13 cellular contexts compared by ENCODE assay signal in genomic region chr16:89742948-89743347, GRCh38. TPM values are rescaled to one million over a fixed set of nuclear protein-coding genes. Genes with fewer than 3 reads are reported as not detected.
A peak's percentile ranks its signal among the peaks of the same experiment; 100 is the strongest.
DNase-seq lines count a peak whose midpoint lies in the region; ATAC-seq and TF ChIP-seq lines count a peak whose summit lies in the region.
"Had no signal": no experiment of that assay in that cellular context is flagged by ENCODE, and none has a peak within 500 bp of the region (broad histone marks: within the 10 kb centered on the region; RNA-seq: fewer than 3 reads in every experiment).

No MANE protein-coding gene starts in this region.

- H3K4me1 Mint-ChIP-seq in activated naive CD4-positive, alpha-beta T cell treated with anti-CD3 and anti-CD28 coated beads, Interleukin-2, amount 10 ng/mL, durations not matched to agents 7 days and 5 days, result peaks cover 5% of the 10 kb centered on the region
- peaks cover 5% of the 10 kb centered on the region for H3K4me1 Mint-ChIP-seq in activated naive CD4-positive, alpha-beta T cell treated with anti-CD3 and anti-CD28 coated beads for 36 hours (ENCODE audit: low read depth)
- H3K4me1 Mint-ChIP-seq in effector memory CD8-positive, alpha-beta T cell (ENCODE audit: low read depth in 2 of 2), result peaks cover 8 to 22% of the 10 kb centered on the region in 2 donors
- peaks cover 32% of the 10 kb centered on the region for H3K4me1 Mint-ChIP-seq in stimulated activated naive CD8-positive, alpha-beta T cell treated with anti-CD3 and anti-CD28 coated beads, Interleukin-15, amount 100 ng/mL, for 72 hours

- CTCF ChIA-PET in activated naive CD4-positive, alpha-beta T cell treated with anti-CD3 and anti-CD28 coated beads, Interleukin-2, amount 10 ng/mL, durations not matched to agents 7 days and 5 days (lab: Charles Lee), result interaction anchor here (1.4 to 1.8 kb wide), 2 partner anchors 43 to 118 kb away, joined by 3 to 7 read pairs; no protein-coding TSS in a partner anchor
- CTCF ChIA-PET in activated naive CD4-positive, alpha-beta T cell treated with anti-CD3 and anti-CD28 coated beads for 36 hours (lab: Charles Lee), result interaction anchor here (1.3 to 2.0 kb wide), 2 partner anchors 9 to 37 kb away, joined by 5 to 6 read pairs; no protein-coding TSS in a partner anchor
- CTCF ChIA-PET in RWPE1 (lab: Yijun Ruan, JAX), result no interaction called here

- H3K4me3 Mint-ChIP-seq in activated naive CD4-positive, alpha-beta T cell treated with anti-CD3 and anti-CD28 coated beads, Interleukin-2, amount 10 ng/mL, durations not matched to agents 7 days and 5 days, result no peak overlapping the region
- H3K4me3 Mint-ChIP-seq in activated naive CD4-positive, alpha-beta T cell treated with anti-CD3 and anti-CD28 coated beads for 36 hours, result no peak overlapping the region
- no peak overlapping the region for H3K4me3 Mint-ChIP-seq in effector memory CD8-positive, alpha-beta T cell
- H3K4me3 Mint-ChIP-seq in stimulated activated naive CD8-positive, alpha-beta T cell treated with anti-CD3 and anti-CD28 coated beads, Interleukin-15, amount 100 ng/mL, for 72 hours, result no peak overlapping the region

- no peak for DNase-seq in activated naive CD4-positive, alpha-beta T cell treated with anti-CD3 and anti-CD28 coated beads, Interleukin-2, amount 10 ng/mL, durations not matched to agents 7 days and 5 days
- no peak for DNase-seq in activated naive CD4-positive, alpha-beta T cell treated with anti-CD3 and anti-CD28 coated beads for 36 hours
- no peak for DNase-seq in RWPE1 (ENCODE audit: low spot score)
- no peak for DNase-seq in effector memory CD8-positive, alpha-beta T cell
- DNase-seq in stimulated activated naive CD8-positive, alpha-beta T cell treated with anti-CD3 and anti-CD28 coated beads, Interleukin-15, amount 100 ng/mL, for 72 hours, result no peak
- DNase-seq in NCI-H2196 treated with DMSO at 0.1 percent for 48 hours (lab: John Stamatoyannopoulos, UW; ENCODE audit: unreplicated experiment), result no peak
- DNase-seq in DMS79 (lab: John Stamatoyannopoulos, UW), result no peak
- no peak for DNase-seq in lower lobe of right lung
- DNase-seq: DMS 273 treated with DMSO at 0.1 percent for 48 hours, mammary epithelial cell, NCI-H2029 treated with DMSO at 0.1 percent for 48 hours, ovary had no signal

- H3K27me3 Mint-ChIP-seq in activated naive CD4-positive, alpha-beta T cell treated with anti-CD3 and anti-CD28 coated beads, Interleukin-2, amount 10 ng/mL, durations not matched to agents 7 days and 5 days, result no peaks in the 10 kb centered on the region
- no peaks in the 10 kb centered on the region for H3K27me3 Mint-ChIP-seq in activated naive CD4-positive, alpha-beta T cell treated with anti-CD3 and anti-CD28 coated beads for 36 hours (ENCODE audit: low read depth)
- H3K27me3 Mint-ChIP-seq in effector memory CD8-positive, alpha-beta T cell, result no peaks in the 10 kb centered on the region
- no peaks in the 10 kb centered on the region for H3K27me3 Mint-ChIP-seq in stimulated activated naive CD8-positive, alpha-beta T cell treated with anti-CD3 and anti-CD28 coated beads, Interleukin-15, amount 100 ng/mL, for 72 hours

- TF ChIP-seq CTCF in RWPE1 (conservative IDR thresholded peaks at IDR 0.05; ENCODE audit: low read depth), result no peak
- TF ChIP-seq CTCF in lower lobe of right lung (IDR thresholded peaks at IDR 0.05), result no peak

- peak overlapping the region; percentile 67 for H3K27ac Mint-ChIP-seq in activated naive CD4-positive, alpha-beta T cell treated with anti-CD3 and anti-CD28 coated beads, Interleukin-2, amount 10 ng/mL, durations not matched to agents 7 days and 5 days
- no peak overlapping the region for H3K27ac Mint-ChIP-seq in activated naive CD4-positive, alpha-beta T cell treated with anti-CD3 and anti-CD28 coated beads for 36 hours
- H3K27ac Mint-ChIP-seq in effector memory CD8-positive, alpha-beta T cell, result peak overlapping the region; percentile 75 to 81
- peak overlapping the region; percentile 36 to 93 for H3K27ac Mint-ChIP-seq in stimulated activated naive CD8-positive, alpha-beta T cell treated with anti-CD3 and anti-CD28 coated beads, Interleukin-15, amount 100 ng/mL, for 72 hours

- peaks cover 50% of the 10 kb centered on the region for H3K36me3 Mint-ChIP-seq in activated naive CD4-positive, alpha-beta T cell treated with anti-CD3 and anti-CD28 coated beads, Interleukin-2, amount 10 ng/mL, durations not matched to agents 7 days and 5 days
- H3K36me3 Mint-ChIP-seq in activated naive CD4-positive, alpha-beta T cell treated with anti-CD3 and anti-CD28 coated beads for 36 hours (ENCODE audit: low read depth), result peaks cover 34% of the 10 kb centered on the region
- H3K36me3 Mint-ChIP-seq in effector memory CD8-positive, alpha-beta T cell (ENCODE audit: insufficient read depth), result peaks cover 74% of the 10 kb centered on the region

- POLR2A ChIA-PET in RWPE1 (lab: Yijun Ruan, JAX; ENCODE audit: low non-redundant PET), result no interaction called here

- H3K36me3 ChIP-seq in lower lobe of right lung, result peaks cover 39% of the 10 kb centered on the region
- H3K36me3 ChIP-seq: ovary had no signal

- H3K4me3 ChIP-seq in lower lobe of right lung, result no peak overlapping the region
- H3K4me3 ChIP-seq: ovary, suprapubic skin had no signal

- no peaks in the 10 kb centered on the region for H3K27me3 ChIP-seq in lower lobe of right lung (ENCODE audit: low read depth)
- H3K27me3 ChIP-seq: ovary, suprapubic skin had no signal

- H3K27ac ChIP-seq in RWPE1 (peak overlapping the region; percentile 58), lower lobe of right lung (no peak overlapping the region)
- H3K27ac ChIP-seq: ovary, suprapubic skin had no signal

- no peaks in the 10 kb centered on the region for H3K4me1 ChIP-seq in lower lobe of right lung
- H3K4me1 ChIP-seq: suprapubic skin had no signal

- peak; percentile 33 for ATAC-seq in effector memory CD8-positive, alpha-beta T cell (replicated peaks)
- ATAC-seq in stimulated activated naive CD8-positive, alpha-beta T cell treated with anti-CD3 and anti-CD28 coated beads, Interleukin-15, amount 100 ng/mL, for 72 hours, result no peak
- no peak for ATAC-seq in lower lobe of right lung

- intact Hi-C loops in activated naive CD4-positive, alpha-beta T cell treated with anti-CD3 and anti-CD28 coated beads for 36 hours (cut with micrococcal nuclease), result no loop called here
- intact Hi-C loops in lower lobe of right lung (cut with DNase I), result no loop called here

- H3K9me3 ChIP-seq in lower lobe of right lung, result no peaks in the 10 kb centered on the region
- H3K9me3 ChIP-seq: ovary, suprapubic skin had no signal

- H3K9me3 Mint-ChIP-seq in activated naive CD4-positive, alpha-beta T cell treated with anti-CD3 and anti-CD28 coated beads, Interleukin-2, amount 10 ng/mL, durations not matched to agents 7 days and 5 days, result no peaks in the 10 kb centered on the region
- H3K9me3 Mint-ChIP-seq in activated naive CD4-positive, alpha-beta T cell treated with anti-CD3 and anti-CD28 coated beads for 36 hours, result no peaks in the 10 kb centered on the region
- H3K9me3 Mint-ChIP-seq in effector memory CD8-positive, alpha-beta T cell, result no peaks in the 10 kb centered on the region
- H3K9me3 Mint-ChIP-seq in stimulated activated naive CD8-positive, alpha-beta T cell treated with anti-CD3 and anti-CD28 coated beads, Interleukin-15, amount 100 ng/mL, for 72 hours, result no peaks in the 10 kb centered on the region

RNA-seq across cellular contexts. Expression of gene ZNF276, which starts 21.6 kb away (rescaled TPM):
- 10 to 100 TPM; 19.8 to 25.3 TPM for total RNA-seq in activated naive CD4-positive, alpha-beta T cell treated with anti-CD3 and anti-CD28 coated beads for 36 hours
- total RNA-seq in lower lobe of right lung, result 33.2 TPM

RNA-seq across cellular contexts. Expression of gene VPS9D1, which starts 22.2 kb away (rescaled TPM):
- 1 to 10 TPM in 1 of 2 experiments, under 1 TPM in 1; 0.91 to 1.4 TPM for total RNA-seq in activated naive CD4-positive, alpha-beta T cell treated with anti-CD3 and anti-CD28 coated beads for 36 hours
- 15.6 TPM for total RNA-seq in lower lobe of right lung

RNA-seq across cellular contexts. Expression of gene SPATA2L, which starts 41.4 kb away (rescaled TPM):
- 1 to 10 TPM in 1 of 2 experiments, under 1 TPM in 1; 0.93 to 1.2 TPM for total RNA-seq in activated naive CD4-positive, alpha-beta T cell treated with anti-CD3 and anti-CD28 coated beads for 36 hours
- 10.3 TPM for total RNA-seq in lower lobe of right lung

RNA-seq across cellular contexts. Expression of gene CDK10, which starts 56.5 kb away (rescaled TPM):
- total RNA-seq in activated naive CD4-positive, alpha-beta T cell treated with anti-CD3 and anti-CD28 coated beads for 36 hours, result 100 to 1,000 TPM; 128 to 158 TPM
- 79.6 TPM for total RNA-seq in lower lobe of right lung
